In genomic region chr6:144103026-144103563, GRCh38 we compare ENCODE assay signal across 2 cellular contexts.
TF ChIP-seq lines count a peak whose summit lies in the region.

No MANE protein-coding gene starts in this region.

TF ChIP-seq in HepG2, 621 proteins besides CTCF, POLR2A, EP300 and RAD21:
- TF ChIP-seq SRSF9 (IDR thresholded peaks at IDR 0.05; ENCODE audit: borderline replicate concordance, insufficient read depth, low read depth, low read length, poor library complexity, severe bottlenecking) (peak; percentile 100), ELF4 (CRISPR knock-in tag; IDR thresholded peaks at IDR 0.05; ENCODE audit: borderline replicate concordance) (no peak), HNRNPK (IDR thresholded peaks at IDR 0.05; ENCODE audit: low read depth, low read length, poor library complexity, severe bottlenecking) (peak; percentile 37)

TF ChIP-seq in HEK293, 187 proteins besides CTCF, POLR2A, EP300 and RAD21:
- TF ChIP-seq PRDM1 (tag by site-specific recombination; IDR thresholded peaks at IDR 0.05) (peak; percentile 98), ZNF560 (tag by site-specific recombination; IDR thresholded peaks at IDR 0.05; ENCODE audit: borderline replicate concordance) (no peak), ZNF747 (tag by site-specific recombination; IDR thresholded peaks at IDR 0.05) (no peak)
